14 cellular contexts compared by ENCODE assay signal in genomic region chr10:132322621-132323048, GRCh38. TPM values are rescaled to one million over a fixed set of nuclear protein-coding genes. Genes with fewer than 3 reads are reported as not detected.
DNase-seq lines count a peak whose midpoint lies in the region; ATAC-seq and TF ChIP-seq lines count a peak whose summit lies in the region.
"Had no signal": no experiment of that assay in that cellular context is flagged by ENCODE, and none has a peak within 500 bp of the region (broad histone marks: within the 10 kb centered on the region; RNA-seq: fewer than 3 reads in every experiment).

No MANE protein-coding gene starts in this region.

- H3K27ac ChIP-seq in transverse colon, result no peak overlapping the region
- H3K27ac ChIP-seq: BLaER1 had no signal

- intact Hi-C loops in natural killer cell (cut with micrococcal nuclease), result no loop called here
- intact Hi-C loops in transverse colon (cut with DNase I; ENCODE audit: low total_unique reads), result no loop called here

- no peaks in the 10 kb centered on the region for H3K27me3 Mint-ChIP-seq in natural killer cell treated with Interleukin-12 subunit alpha and Interleukin-12 subunit beta and Interleukin-15 and Interleukin-18, amount 100 ng/mL, for 72 hours
- H3K27me3 Mint-ChIP-seq in natural killer cell (ENCODE audit: low read depth in 2 of 2) (no peaks in the 10 kb centered on the region), glutamatergic neuron (ENCODE audit: unreplicated experiment) (peaks cover 4% of the 10 kb centered on the region)

- H3K9me3 ChIP-seq in transverse colon, result no peaks in the 10 kb centered on the region

- peak in 1 of 2 donors; percentile 31 for ATAC-seq in natural killer cell treated with Interleukin-12 subunit alpha and Interleukin-12 subunit beta and Interleukin-15 and Interleukin-18, amount 100 ng/mL, for 72 hours
- ATAC-seq in natural killer cell, result no peak

- TF ChIP-seq CTCF in natural killer cell (IDR thresholded peaks at IDR 0.05), result no peak
- no peak for TF ChIP-seq CTCF in glutamatergic neuron (IDR thresholded peaks at IDR 0.05; ENCODE audit: partially characterized antibody, unreplicated experiment)
- TF ChIP-seq CTCF in transverse colon (IDR thresholded peaks at IDR 0.05), result no peak

- no peak for DNase-seq in natural killer cell treated with Interleukin-12 subunit alpha and Interleukin-12 subunit beta and Interleukin-15 and Interleukin-18, amount 100 ng/mL, for 72 hours (ENCODE audit: low spot score)
- DNase-seq in natural killer cell (no peak), SKM-1 (lab: John Stamatoyannopoulos, UW; ENCODE audit: unreplicated experiment) (peak; percentile 47), glutamatergic neuron (no peak), ecto neural progenitor cell (ENCODE audit: low spot score) (no peak), SW 1271 (lab: John Stamatoyannopoulos, UW) (no peak), transverse colon (no peak)
- DNase-seq in activated CD4-positive, alpha-beta T cell treated with anti-CD3 and anti-CD28 coated beads, Interleukin-2, amount 50 U/mL, for 1 hour, result no peak
- DNase-seq: activated gamma-delta T cell treated with Interleukin-2 at 50 U/mL for 16 hours; effector CD8-positive, alpha-beta T cell; NCI-H2081 treated with DMSO at 0.1 percent for 48 hours; stimulated activated CD4-positive, alpha-beta T cell treated with anti-CD3 and anti-CD28 coated beads, Interleukin-1b, Interleukin-23, amount 100 ng/mL, for 48 hours had no signal

- peak overlapping the region; percentile 36 for H3K4me3 Mint-ChIP-seq in natural killer cell treated with Interleukin-12 subunit alpha and Interleukin-12 subunit beta and Interleukin-15 and Interleukin-18, amount 100 ng/mL, for 72 hours
- H3K4me3 Mint-ChIP-seq in natural killer cell (no peak overlapping the region), glutamatergic neuron (ENCODE audit: unreplicated experiment) (peak overlapping the region; percentile 43)
- H3K4me3 Mint-ChIP-seq: neural crest cell had no signal

- H3K4me1 ChIP-seq in transverse colon, result no peaks in the 10 kb centered on the region
- H3K4me1 ChIP-seq: BLaER1 had no signal

- H3K27ac Mint-ChIP-seq in natural killer cell treated with Interleukin-12 subunit alpha and Interleukin-12 subunit beta and Interleukin-15 and Interleukin-18, amount 100 ng/mL, for 72 hours, result peak overlapping the region; percentile 49 to 65
- H3K27ac Mint-ChIP-seq in natural killer cell, result no peak overlapping the region
- H3K27ac Mint-ChIP-seq in glutamatergic neuron (ENCODE audit: unreplicated experiment), result peak overlapping the region; percentile 31

- in situ Hi-C loops in transverse colon (cut with MboI; ENCODE audit: low pct_ligation_motif_present in 1 of 4, low pct_unique_long_range_greater_than_20kb in 1 of 4, low sequenced_read_pairs in 3 of 4), result no loop called here

- no peak for TF ChIP-seq EP300 in transverse colon (IDR thresholded peaks at IDR 0.05; ENCODE audit: low read depth)

- peaks cover 8% of the 10 kb centered on the region for H3K36me3 Mint-ChIP-seq in natural killer cell treated with Interleukin-12 subunit alpha and Interleukin-12 subunit beta and Interleukin-15 and Interleukin-18, amount 100 ng/mL, for 72 hours
- H3K36me3 Mint-ChIP-seq in natural killer cell (no peaks in the 10 kb centered on the region), glutamatergic neuron (ENCODE audit: unreplicated experiment) (peaks cover 11% of the 10 kb centered on the region)

- peaks cover 41 to 53% of the 10 kb centered on the region in 2 donors for H3K4me1 Mint-ChIP-seq in natural killer cell treated with Interleukin-12 subunit alpha and Interleukin-12 subunit beta and Interleukin-15 and Interleukin-18, amount 100 ng/mL, for 72 hours (ENCODE audit: low read depth in 2 of 2)
- H3K4me1 Mint-ChIP-seq in natural killer cell (peaks cover 11 to 23% of the 10 kb centered on the region in 2 donors), glutamatergic neuron (ENCODE audit: low read depth, unreplicated experiment) (peaks cover 24% of the 10 kb centered on the region)

- WGBS in transverse colon (ENCODE audit: low coverage in 1 of 2), 2 donors, result 71% methylated on average over 5 of the region's 5 CpGs; no CpG with 5 or more reads in 1 of the 2 donors

- H3K27me3 ChIP-seq in transverse colon, result no peaks in the 10 kb centered on the region
- H3K27me3 ChIP-seq: BLaER1 had no signal

- no peaks in the 10 kb centered on the region for H3K36me3 ChIP-seq in transverse colon

- no peak overlapping the region for H3K4me3 ChIP-seq in transverse colon
- H3K4me3 ChIP-seq: BLaER1 had no signal

- no peaks in the 10 kb centered on the region for H3K9me3 Mint-ChIP-seq in natural killer cell treated with Interleukin-12 subunit alpha and Interleukin-12 subunit beta and Interleukin-15 and Interleukin-18, amount 100 ng/mL, for 72 hours
- H3K9me3 Mint-ChIP-seq in natural killer cell (no peaks in the 10 kb centered on the region), glutamatergic neuron (ENCODE audit: unreplicated experiment) (peaks cover 8% of the 10 kb centered on the region)
- H3K9me3 Mint-ChIP-seq: neural crest cell had no signal

- no peak for TF ChIP-seq POLR2A in transverse colon (IDR thresholded peaks at IDR 0.05)

RNA-seq across cellular contexts. Expression of gene LRRC27, which starts 9.4 kb away (rescaled TPM):
- total RNA-seq in natural killer cell treated with Interleukin-12 subunit alpha and Interleukin-12 subunit beta and Interleukin-15 and Interleukin-18, amount 100 ng/mL, for 72 hours, result 1 to 10 TPM; 6.5 to 8.5 TPM
- 10 to 100 TPM in 1 of 3 donors, 1 to 10 TPM in 2; 8.1 to 22.5 (median 9.9) TPM for total RNA-seq in natural killer cell
- 13.8 TPM for total RNA-seq in glutamatergic neuron (ENCODE audit: unreplicated experiment)
- total RNA-seq in transverse colon, result 10 to 100 TPM in 1 of 4 donors, 1 to 10 TPM in 2, not detected in 1; 5.9 to 69.5 (median 8.3) TPM

RNA-seq across cellular contexts. Expression of gene STK32C, which starts 14.9 kb away (rescaled TPM):
- total RNA-seq in natural killer cell treated with Interleukin-12 subunit alpha and Interleukin-12 subunit beta and Interleukin-15 and Interleukin-18, amount 100 ng/mL, for 72 hours, result 10 to 100 TPM; 29.2 to 34.6 TPM
- total RNA-seq in natural killer cell (10 to 100 TPM; 12.7 to 22.1 (median 17.9) TPM), glutamatergic neuron (ENCODE audit: unreplicated experiment) (69.2 TPM), transverse colon (1 to 10 TPM in 3 of 4 donors, not detected in 1; 2.2 to 7.8 (median 3.7) TPM)

Comparison
In these comparisons a context has a peak if more than half of its experiments do, and no peak if none do; other contexts are left out.
1. H3K27ac Mint-ChIP-seq: peak in natural killer cell treated with Interleukin-12 subunit alpha and Interleukin-12 subunit beta and Interleukin-15 and Interleukin-18, amount 100 ng/mL, for 72 hours (2 of 2) and glutamatergic neuron (single experiment); none in natural killer cell (0 of 2).